ENCODE assay signal across 25 cellular contexts in the genomic region with DNA sequence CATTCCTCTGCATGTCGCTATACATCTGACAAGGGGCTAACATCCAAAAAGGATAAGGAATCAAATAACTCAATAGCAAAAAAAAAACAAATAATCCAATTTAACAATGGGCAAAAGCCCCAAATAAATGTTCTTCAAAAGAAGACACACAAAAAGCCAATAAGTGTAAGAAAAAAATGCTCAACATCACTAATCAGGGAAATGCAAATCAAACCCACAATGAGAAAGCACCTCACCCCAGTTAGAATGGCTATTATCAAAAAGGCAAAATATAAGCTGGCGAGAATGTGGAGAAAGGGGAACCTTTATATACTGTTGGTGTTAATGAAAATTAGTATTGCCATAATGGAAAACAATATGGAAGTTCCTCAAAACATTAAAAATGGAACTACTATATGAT.
"Had no signal": no experiment of that assay in that cellular context is flagged by ENCODE, and none has a peak within 500 bp of the region (broad histone marks: within the 10 kb centered on the region; RNA-seq: fewer than 3 reads in every experiment).

No MANE protein-coding gene starts in this region.

- H3K27ac ChIP-seq: gastrocnemius medialis, lower lobe of right lung, ovary, psoas muscle, sigmoid colon, thoracic aorta, tibial nerve, upper lobe of left lung had no signal

- H3K36me3 ChIP-seq: gastrocnemius medialis, lower lobe of right lung, ovary, sigmoid colon, thoracic aorta, upper lobe of left lung had no signal

- DNase-seq: effector CD8-positive, alpha-beta T cell; endodermal cell; foreskin fibroblast; gastrocnemius medialis; head of caudate nucleus; left ventricle myocardium superior; lower lobe of right lung; natural killer cell; occipital lobe; ovary; posterior cingulate gyrus; psoas muscle; right cardiac atrium; sigmoid colon; stimulated activated CD4-positive, alpha-beta T cell treated with anti-CD3 and anti-CD28 coated beads, Interleukin-2, amount 100 ng/mL, for 24 hours; stimulated activated CD4-positive, alpha-beta T cell treated with anti-CD3 and anti-CD28 coated beads, Interleukin-4, amount 100 ng/mL, for 24 hours; upper lobe of left lung had no signal

- H3K4me3 Mint-ChIP-seq: dendritic cell treated with granulocyte-macrophage colony-stimulating factor and Interleukin-4, amounts not matched to agents 40 ng/mL and 50 ng/mL, for 4 days; endodermal cell; natural killer cell; stimulated activated memory B cell treated with anti-CD40 and anti-IgM and Interleukin-4, amounts not matched to agents 10 μg/mL and 1 μg/mL and 100 μg/mL, for 72 hours; stimulated activated naive CD8-positive, alpha-beta T cell treated with anti-CD3 and anti-CD28 coated beads, Interleukin-15, Interleukin-2, amounts not matched to agents 100 ng/mL and 50 ng/mL, for 24 hours had no signal

- FAIRE-seq: keratinocyte, urothelium cell line had no signal

- H3K9me3 Mint-ChIP-seq: dendritic cell treated with granulocyte-macrophage colony-stimulating factor and Interleukin-4, amounts not matched to agents 40 ng/mL and 50 ng/mL, for 4 days; endodermal cell; natural killer cell; stimulated activated memory B cell treated with anti-CD40 and anti-IgM and Interleukin-4, amounts not matched to agents 10 μg/mL and 1 μg/mL and 100 μg/mL, for 72 hours; stimulated activated naive CD8-positive, alpha-beta T cell treated with anti-CD3 and anti-CD28 coated beads, Interleukin-15, Interleukin-2, amounts not matched to agents 100 ng/mL and 50 ng/mL, for 24 hours had no signal

- H3K27me3 ChIP-seq: gastrocnemius medialis, ovary, sigmoid colon, tibial nerve, upper lobe of left lung had no signal

- ATAC-seq: esophagus mucosa; gastrocnemius medialis; left ventricle myocardium superior; lower lobe of right lung; natural killer cell; psoas muscle; right cardiac atrium; stimulated activated memory B cell treated with anti-CD40 and anti-IgM and Interleukin-4, amounts not matched to agents 10 μg/mL and 1 μg/mL and 100 μg/mL, for 72 hours had no signal

- H3K9me3 ChIP-seq: gastrocnemius medialis, lower lobe of right lung, ovary, psoas muscle, sigmoid colon, thoracic aorta, tibial nerve, upper lobe of left lung had no signal

- H3K27ac Mint-ChIP-seq: dendritic cell treated with granulocyte-macrophage colony-stimulating factor and Interleukin-4, amounts not matched to agents 40 ng/mL and 50 ng/mL, for 4 days; endodermal cell; natural killer cell; stimulated activated naive CD8-positive, alpha-beta T cell treated with anti-CD3 and anti-CD28 coated beads, Interleukin-15, Interleukin-2, amounts not matched to agents 100 ng/mL and 50 ng/mL, for 24 hours had no signal

- H3K4me3 ChIP-seq: gastrocnemius medialis, lower lobe of right lung, ovary, psoas muscle, sigmoid colon, thoracic aorta, tibial nerve, upper lobe of left lung had no signal

- H3K36me3 Mint-ChIP-seq: natural killer cell had no signal

- H3K27me3 Mint-ChIP-seq: dendritic cell treated with granulocyte-macrophage colony-stimulating factor and Interleukin-4, amounts not matched to agents 40 ng/mL and 50 ng/mL, for 4 days; stimulated activated memory B cell treated with anti-CD40 and anti-IgM and Interleukin-4, amounts not matched to agents 10 μg/mL and 1 μg/mL and 100 μg/mL, for 72 hours; stimulated activated naive CD8-positive, alpha-beta T cell treated with anti-CD3 and anti-CD28 coated beads, Interleukin-15, Interleukin-2, amounts not matched to agents 100 ng/mL and 50 ng/mL, for 24 hours had no signal
